Comparison of ENCODE assay signal across 9 cellular contexts in genomic region chr1:89721351-89721750, GRCh38.
DNase-seq lines count a peak whose midpoint lies in the region; ATAC-seq and TF ChIP-seq lines count a peak whose summit lies in the region.
"Had no signal": no experiment of that assay in that cellular context is flagged by ENCODE, and none has a peak within 500 bp of the region (broad histone marks: within the 10 kb centered on the region; RNA-seq: fewer than 3 reads in every experiment).

No MANE protein-coding gene starts in this region.

- 66 to 69% methylated on average over 3 of the region's 3 CpGs for WGBS in heart right ventricle, 2 donors

- no peaks in the 10 kb centered on the region for H3F3A ChIP-seq in PC-3 (ENCODE audit: low read length, unreplicated experiment)

- intact Hi-C loops in heart right ventricle (cut with DNase I): loop anchor here in 6 of 10 donors (5.0 kb wide), 3 partner anchors 36 to 89 kb away; partner anchors contain the start of gene LRRC8C (in 2 of the 6)
- intact Hi-C loops in left cardiac atrium (cut with DNase I): loop anchor here in 1 of 2 donors (5.0 kb wide), 1 partner anchor 36 kb away; no protein-coding TSS in a partner anchor
- intact Hi-C loops in PC-3 (cut with micrococcal nuclease): loop anchor here (2.0 to 5.0 kb wide), 2 partner anchors 41 to 85 kb away; no protein-coding TSS in a partner anchor

- POLR2A ChIA-PET in PC-3 (lab: Charles Lee; ENCODE audit: unreplicated experiment): no interaction called here

- DNase-seq in heart right ventricle (peak in 1 of 2 donors; percentile 33), left cardiac atrium (no peak), PC-3 (peak; percentile 69), cardiac fibroblast (ENCODE audit: low read depth in 2 of 2) (peak; percentile 67), endothelial cell (ENCODE audit: low spot score) (no peak), GM03348 (ENCODE audit: low spot score) (no peak), DMS153 treated with DMSO at 0.1 percent for 48 hours (lab: John Stamatoyannopoulos, UW; ENCODE audit: unreplicated experiment) (no peak)
- DNase-seq: DMS 273 treated with DMSO at 0.1 percent for 48 hours had no signal

- H3K4me3 ChIP-seq in heart right ventricle (no peak overlapping the region), PC-3 (ENCODE audit: low read length) (no peak overlapping the region), cardiac fibroblast (replicated peaks in 1 of 2; ENCODE audit: low read depth in 2 of 2, low read length in 2 of 2) (no peak overlapping the region)

- H3K27me3 ChIP-seq in heart right ventricle: no peaks in the 10 kb centered on the region
- H3K27me3 ChIP-seq in PC-3 (ENCODE audit: low read length): no peaks in the 10 kb centered on the region

- H3K27ac Mint-ChIP-seq in stimulated activated memory B cell treated with anti-CD40 and anti-IgM and Interleukin-4, amounts not matched to agents 10 μg/mL and 1 μg/mL and 100 μg/mL, for 72 hours: peak overlapping the region; percentile 67
- H3K27ac Mint-ChIP-seq in endothelial cell (ENCODE audit: unreplicated experiment): no peak overlapping the region

- ATAC-seq in heart right ventricle: peak; percentile 31 to 75 (median 59)
- no peak for ATAC-seq in left cardiac atrium
- ATAC-seq in PC-3: peak; percentile 36
- peak; percentile 65 for ATAC-seq in stimulated activated memory B cell treated with anti-CD40 and anti-IgM and Interleukin-4, amounts not matched to agents 10 μg/mL and 1 μg/mL and 100 μg/mL, for 72 hours

- H3K9me2 ChIP-seq in PC-3 (replicated peaks; ENCODE audit: low read length): no peaks in the 10 kb centered on the region

- no peak overlapping the region for H3K9ac ChIP-seq in PC-3 (ENCODE audit: low read length)

- H3K4me2 ChIP-seq in PC-3 (ENCODE audit: low read length): peak overlapping the region; percentile 64

- TF ChIP-seq CTCF in heart right ventricle (IDR thresholded peaks at IDR 0.05) (no peak), PC-3 (conservative IDR thresholded peaks at IDR 0.05; ENCODE audit: low read depth, low read length) (no peak), cardiac fibroblast (IDR thresholded peaks at IDR 0.05; ENCODE audit: low read depth, low read length) (no peak), endothelial cell (IDR thresholded peaks at IDR 0.05; ENCODE audit: unreplicated experiment) (no peak)

- no peaks in the 10 kb centered on the region for H3K9me3 ChIP-seq in heart right ventricle
- no peaks in the 10 kb centered on the region for H3K9me3 ChIP-seq in PC-3 (ENCODE audit: low read length)

- peaks cover 59% of the 10 kb centered on the region for H3K4me1 Mint-ChIP-seq in stimulated activated memory B cell treated with anti-CD40 and anti-IgM and Interleukin-4, amounts not matched to agents 10 μg/mL and 1 μg/mL and 100 μg/mL, for 72 hours
- peaks cover 30% of the 10 kb centered on the region for H3K4me1 Mint-ChIP-seq in endothelial cell (ENCODE audit: unreplicated experiment)

- H3K9me3 Mint-ChIP-seq in stimulated activated memory B cell treated with anti-CD40 and anti-IgM and Interleukin-4, amounts not matched to agents 10 μg/mL and 1 μg/mL and 100 μg/mL, for 72 hours: no peaks in the 10 kb centered on the region
- no peaks in the 10 kb centered on the region for H3K9me3 Mint-ChIP-seq in endothelial cell (ENCODE audit: unreplicated experiment)

- no peaks in the 10 kb centered on the region for H3K79me2 ChIP-seq in PC-3 (ENCODE audit: low read length)

- CTCF ChIA-PET in PC-3 (lab: Charles Lee): no interaction called here

- H3K27me3 Mint-ChIP-seq in stimulated activated memory B cell treated with anti-CD40 and anti-IgM and Interleukin-4, amounts not matched to agents 10 μg/mL and 1 μg/mL and 100 μg/mL, for 72 hours: no peaks in the 10 kb centered on the region
- H3K27me3 Mint-ChIP-seq in endothelial cell (ENCODE audit: unreplicated experiment): no peaks in the 10 kb centered on the region

- no peak overlapping the region for H3K4me3 Mint-ChIP-seq in stimulated activated memory B cell treated with anti-CD40 and anti-IgM and Interleukin-4, amounts not matched to agents 10 μg/mL and 1 μg/mL and 100 μg/mL, for 72 hours
- no peak overlapping the region for H3K4me3 Mint-ChIP-seq in endothelial cell (ENCODE audit: unreplicated experiment)

- H2AFZ ChIP-seq in PC-3 (ENCODE audit: low read length): 0 out of 2 replicates have a peak overlapping the region, but pooled peaks have one; percentile 23

- H3K36me3 Mint-ChIP-seq in stimulated activated memory B cell treated with anti-CD40 and anti-IgM and Interleukin-4, amounts not matched to agents 10 μg/mL and 1 μg/mL and 100 μg/mL, for 72 hours: no peaks in the 10 kb centered on the region
- no peaks in the 10 kb centered on the region for H3K36me3 Mint-ChIP-seq in endothelial cell (ENCODE audit: low read depth, unreplicated experiment)

- H3K36me3 ChIP-seq in heart right ventricle: peaks cover 0 to under 1% (median 0%) of the 10 kb centered on the region in 9 donors
- H3K36me3 ChIP-seq in PC-3 (ENCODE audit: low read depth, low read length): no peaks in the 10 kb centered on the region

- H3K27ac ChIP-seq in heart right ventricle (peak overlapping the region in 9 of 10 donors; percentile 19 to 86 (median 53)), PC-3 (ENCODE audit: low read length) (peak overlapping the region; percentile 46)

- no peaks in the 10 kb centered on the region for H4K20me1 ChIP-seq in PC-3 (ENCODE audit: low read length)

- H3K4me1 ChIP-seq in heart right ventricle: peaks cover 9 to 81% (median 57%) of the 10 kb centered on the region in 9 donors
- peaks cover 49% of the 10 kb centered on the region for H3K4me1 ChIP-seq in PC-3 (ENCODE audit: insufficient read depth, low read length)

- BruUV-seq in PC-3 (replicated peaks; lab: Mats Ljungman, UMichigan): no TSS peak

Comparison
In these comparisons a context has a peak if more than half of its experiments do, and no peak if none do; other contexts are left out.
1. ATAC-seq: peak in heart right ventricle (8 of 8), PC-3 (single experiment) and stimulated activated memory B cell treated with anti-CD40 and anti-IgM and Interleukin-4, amounts not matched to agents 10 μg/mL and 1 μg/mL and 100 μg/mL, for 72 hours (single experiment); none in left cardiac atrium (0 of 2).
2. DNase-seq: peak in PC-3 (single experiment) and cardiac fibroblast (2 of 2); none in left cardiac atrium (single experiment), endothelial cell (single experiment), GM03348 (single experiment) and DMS153 treated with DMSO at 0.1 percent for 48 hours (single experiment).